In genomic region chr17:4540224-4541040, GRCh38 we compare ENCODE assay signal across 12 cellular contexts. TPM values are rescaled to one million over a fixed set of nuclear protein-coding genes. Genes with fewer than 3 reads are reported as not detected.
DNase-seq lines count a peak whose midpoint lies in the region; ATAC-seq and TF ChIP-seq lines count a peak whose summit lies in the region.
"Had no signal": no experiment of that assay in that cellular context is flagged by ENCODE, and none has a peak within 500 bp of the region (broad histone marks: within the 10 kb centered on the region; RNA-seq: fewer than 3 reads in every experiment).

No MANE protein-coding gene starts in this region.

- peaks cover 13% of the 10 kb centered on the region for H3K36me3 Mint-ChIP-seq in chondrocyte (ENCODE audit: low read depth)

- no peaks in the 10 kb centered on the region for H3K9me3 Mint-ChIP-seq in chondrocyte (ENCODE audit: low read depth)
- H3K9me3 Mint-ChIP-seq: nephron had no signal

- H3K27me3 Mint-ChIP-seq in chondrocyte (ENCODE audit: low read depth) = no peaks in the 10 kb centered on the region

- peaks cover 11 to 75% (median 56%) of the 10 kb centered on the region in 4 donors for H3K36me3 ChIP-seq in upper lobe of left lung

- ATAC-seq in left colon = peak; percentile 12
- ATAC-seq in upper lobe of left lung (ENCODE audit: low FRiP score in 2 of 2) = peak in 1 of 2 donors; percentile 5

- TF ChIP-seq CTCF in chondrocyte (IDR thresholded peaks at IDR 0.05) = peak; percentile 14
- peak in 4 of 6 experiments; percentile 18 to 44 (median 30) for TF ChIP-seq CTCF in upper lobe of left lung (IDR thresholded peaks at IDR 0.05)

- H3K27ac Mint-ChIP-seq in chondrocyte (ENCODE audit: unreplicated experiment) = no peak overlapping the region

- H3K9me3 ChIP-seq in upper lobe of left lung = no peaks in the 10 kb centered on the region

- peaks cover 49 to 68% (median 62%) of the 10 kb centered on the region in 4 donors for H3K4me1 ChIP-seq in upper lobe of left lung

- no peak overlapping the region for H3K4me3 Mint-ChIP-seq in chondrocyte (ENCODE audit: unreplicated experiment)
- H3K4me3 Mint-ChIP-seq: nephron had no signal

- intact Hi-C loops in left colon (cut with DNase I, micrococcal nuclease) = no loop called here

- TF ChIP-seq EP300 in upper lobe of left lung (IDR thresholded peaks at IDR 0.05) = peak in 2 of 4 donors; percentile 31 to 56

- TF ChIP-seq POLR2A in upper lobe of left lung (IDR thresholded peaks at IDR 0.05) = no peak

- no peaks in the 10 kb centered on the region for H3K4me1 Mint-ChIP-seq in chondrocyte (ENCODE audit: low read depth)

- peak overlapping the region in 1 of 4 donors; percentile 19 for H3K4me3 ChIP-seq in upper lobe of left lung

- DNase-seq in activated CD8-positive, alpha-beta memory T cell treated with anti-CD3 and anti-CD28 coated beads for 24 hours = peak; percentile 55
- no peak for DNase-seq in activated CD8-positive, alpha-beta memory T cell treated with anti-CD3 and anti-CD28 coated beads, Interleukin-2, amount 50 U/mL, for 48 hours
- DNase-seq in chondrocyte (ENCODE audit: low spot score) (no peak), left colon (no peak), upper lobe of left lung (peak; percentile 61 to 79), LoVo (ENCODE audit: low spot score) (no peak), AG08396 (ENCODE audit: low spot score) (no peak), NCI-H524 treated with DMSO at 0.1 percent for 48 hours (lab: John Stamatoyannopoulos, UW) (no peak)
- DNase-seq: KBM-7, NCI-H446 treated with DMSO at 0.1 percent for 48 hours, T-helper 1 cell had no signal

- no peaks in the 10 kb centered on the region for H3K27me3 ChIP-seq in upper lobe of left lung

- WGBS in upper lobe of left lung, 2 donors = 41 to 48% methylated on average over 14 to 27 of the region's 27 CpGs

- peak overlapping the region; percentile 69 to 91 (median 80) for H3K27ac ChIP-seq in upper lobe of left lung

RNA-seq across cellular contexts. Expression of gene MYBBP1A, which starts 14.8 kb away (rescaled TPM):
- total RNA-seq in chondrocyte (33.6 to 58.2 TPM (median 36.4 TPM) in 3 replicates), left colon (10 to 100 TPM; 28.1 to 41.6 TPM), upper lobe of left lung (100 to 1,000 TPM in 1 of 6 donors, 10 to 100 TPM in 5; 45.2 to 151 (median 57.3) TPM)

RNA-seq across cellular contexts. Expression of gene GGT6, which starts 19.9 kb away (rescaled TPM):
- total RNA-seq in chondrocyte = not detected in 3 replicates
- total RNA-seq in left colon = 100 to 1,000 TPM; 185 to 232 TPM
- total RNA-seq in upper lobe of left lung = 10 to 100 TPM in 3 of 6 donors, 1 to 10 TPM in 3; 3.8 to 18.7 (median 9.7) TPM

RNA-seq across cellular contexts. Expression of gene SPNS2, which starts 41.8 kb away (rescaled TPM):
- total RNA-seq in chondrocyte = 0.70 to 0.87 TPM in 2 of 3 replicates, not detected in the other
- 10 to 100 TPM; 12.4 to 13.5 TPM for total RNA-seq in left colon
- 10 to 100 TPM; 41.8 to 89.1 (median 55.2) TPM for total RNA-seq in upper lobe of left lung

RNA-seq across cellular contexts. Expression of gene SMTNL2, which starts 43.9 kb away (rescaled TPM):
- total RNA-seq in chondrocyte (0.32 to 0.36 TPM in 2 of 3 replicates, not detected in the other), left colon (under 1 TPM in 1 of 2 donors, not detected in 1; 0.25 TPM), upper lobe of left lung (1 to 10 TPM in 5 of 6 donors, under 1 TPM in 1; 0.49 to 7.3 (median 3.6) TPM)

Comparison
In these comparisons a context has a peak if more than half of its experiments do, and no peak if none do; other contexts are left out.
1. DNase-seq: peak in activated CD8-positive, alpha-beta memory T cell treated with anti-CD3 and anti-CD28 coated beads for 24 hours (single experiment) and upper lobe of left lung (2 of 2); none in activated CD8-positive, alpha-beta memory T cell treated with anti-CD3 and anti-CD28 coated beads, Interleukin-2, amount 50 U/mL, for 48 hours (single experiment), chondrocyte (single experiment), left colon (0 of 2), LoVo (single experiment), AG08396 (single experiment) and NCI-H524 treated with DMSO at 0.1 percent for 48 hours (single experiment).
2. RNA of gene GGT6, which starts 19.9 kb away (total RNA-seq): 185 to 232 TPM in left colon; 3.8 to 18.7 TPM in upper lobe of left lung and not detected in chondrocyte; every median in the first group is over 4 times any median in the second.